ENCODE assay signal across 19 cellular contexts in the genomic region with DNA sequence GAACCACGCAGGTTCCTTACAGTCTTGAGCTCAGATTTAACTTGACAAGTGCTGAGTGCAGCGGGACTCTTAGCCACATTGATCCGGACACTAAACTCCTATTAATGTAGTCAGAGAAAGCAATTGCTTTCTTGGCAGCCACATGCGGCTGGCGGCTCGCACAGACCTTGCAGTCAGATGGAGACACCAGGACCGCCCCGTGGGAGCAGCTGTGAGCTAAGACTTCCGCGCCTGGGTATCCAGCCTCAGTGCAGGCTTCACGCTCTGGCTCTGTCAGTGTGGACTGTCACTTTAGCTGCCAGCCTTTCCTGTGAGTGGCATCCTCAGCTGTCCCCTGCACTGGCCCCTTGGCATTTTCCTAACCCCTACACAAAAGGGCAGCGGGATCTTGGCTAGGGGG.
DNase-seq lines count a peak whose midpoint lies in the region; ATAC-seq and TF ChIP-seq lines count a peak whose summit lies in the region.
"Had no signal": no experiment of that assay in that cellular context is flagged by ENCODE, and none has a peak within 500 bp of the region (broad histone marks: within the 10 kb centered on the region; RNA-seq: fewer than 3 reads in every experiment).

No MANE protein-coding gene starts in this region.

- H3K79me1 ChIP-seq in neuronal stem cell (ENCODE audit: low read depth, low read length) = no peaks in the 10 kb centered on the region

- no peak overlapping the region for H2AFZ ChIP-seq in neuronal stem cell (ENCODE audit: low read length)

- peak overlapping the region; percentile 40 for H2AK5ac ChIP-seq in neuronal stem cell (ENCODE audit: low read depth, low read length)

- H3K4ac ChIP-seq in neuronal stem cell (ENCODE audit: low read length) = no peak overlapping the region

- H3K9ac ChIP-seq in BLaER1 treated with 17β-estradiol and CSF1 and Interleukin-3, amounts not matched to agents 10 nM and 100 nM = no peak overlapping the region
- no peak overlapping the region for H3K9ac ChIP-seq in neuronal stem cell (ENCODE audit: low read depth, low read length, poor library complexity)

- TF ChIP-seq POLR2A in erythroblast (IDR thresholded peaks at IDR 0.05; ENCODE audit: low read length) = no peak

- peak overlapping the region in 8 of 11 experiments; percentile 5 to 62 (median 44); a peak in 13 of 22 replicates for H3K4me2 ChIP-seq in BLaER1 treated with 17β-estradiol and CSF1 and Interleukin-3, amounts not matched to agents 10 nM and 100 nM
- no peak overlapping the region for H3K4me2 ChIP-seq in neuronal stem cell (ENCODE audit: insufficient read depth, low read length, poor library complexity, severe bottlenecking)

- no peak for ATAC-seq in GM18858 (IDR thresholded peaks at IDR 0.05; ENCODE audit: unreplicated experiment)
- ATAC-seq in HG02623 (IDR thresholded peaks at IDR 0.05; ENCODE audit: unreplicated experiment) = no peak

- H3K4me1 ChIP-seq in BLaER1 treated with 17β-estradiol and CSF1 and Interleukin-3, amounts not matched to agents 10 nM and 100 nM = peaks cover 0 to 24% (median 13%) of the 10 kb centered on the region in 10 experiments; a peak in 14 of 20 replicates
- peaks cover 0 to 2% of the 10 kb centered on the region in 2 donors for H3K4me1 ChIP-seq in neuronal stem cell (ENCODE audit: control insufficient read depth in 2 of 2, insufficient read depth in 1 of 2, low read depth in 1 of 2, low read length in 2 of 2)
- H3K4me1 ChIP-seq: breast epithelium, prostate gland, SJSA1, suprapubic skin had no signal

- no peak overlapping the region for H3K18ac ChIP-seq in neuronal stem cell (ENCODE audit: low read length)

- H2BK5ac ChIP-seq in neuronal stem cell (ENCODE audit: low read length) = no peak overlapping the region

- H4K91ac ChIP-seq in neuronal stem cell (ENCODE audit: low read depth, low read length, poor library complexity) = no peak overlapping the region

- no peak overlapping the region for H3K23ac ChIP-seq in neuronal stem cell (ENCODE audit: low read depth, low read length, poor library complexity)

- H3K27ac ChIP-seq in BLaER1 treated with 17β-estradiol and CSF1 and Interleukin-3, amounts not matched to agents 10 nM and 100 nM = no peak overlapping the region
- H3K27ac ChIP-seq in neuronal stem cell (replicated peaks; ENCODE audit: low read length) = no peak overlapping the region
- H3K27ac ChIP-seq: breast epithelium, prostate gland, SJSA1, suprapubic skin had no signal

- H3K36me3 ChIP-seq in BLaER1 treated with 17β-estradiol and CSF1 and Interleukin-3, amounts not matched to agents 10 nM and 100 nM = no peaks in the 10 kb centered on the region
- no peaks in the 10 kb centered on the region for H3K36me3 ChIP-seq in MG63
- no peaks in the 10 kb centered on the region for H3K36me3 ChIP-seq in neuronal stem cell (replicated peaks in 1 of 2; ENCODE audit: control insufficient read depth in 2 of 2, insufficient read depth in 2 of 2, low read length in 2 of 2)
- H3K36me3 ChIP-seq: breast epithelium, prostate gland, SJSA1, suprapubic skin had no signal

- H2BK15ac ChIP-seq in neuronal stem cell (ENCODE audit: low read length) = no peak overlapping the region

- H3K4me3 ChIP-seq in BLaER1 treated with 17β-estradiol and CSF1 and Interleukin-3, amounts not matched to agents 10 nM and 100 nM = no peak overlapping the region
- H3K4me3 ChIP-seq in MG63 (no peak overlapping the region), neuronal stem cell (ENCODE audit: low read length in 2 of 2) (no peak overlapping the region)
- H3K4me3 ChIP-seq: breast epithelium, prostate gland, SJSA1, suprapubic skin had no signal

- H4K8ac ChIP-seq in neuronal stem cell (ENCODE audit: low read depth, low read length) = no peak overlapping the region

- DNase-seq in MG63 (peak; percentile 4), cerebellar cortex (ENCODE audit: low spot score) (peak; percentile 37), neuronal stem cell (ENCODE audit: low spot score) (no peak), erythroblast (lab: John Stamatoyannopoulos, UW) (no peak)
- DNase-seq: activated CD4-positive, CD25-positive, alpha-beta regulatory T cell; activated naive CD4-positive, alpha-beta T cell treated with anti-CD3 and anti-CD28 coated beads, Interleukin-2, amount 10 ng/mL, durations not matched to agents 7 days and 5 days; amniotic stem cell; CD4-positive, alpha-beta T cell; effector memory CD4-positive, alpha-beta T cell; NCI-H2081; stimulated activated CD4-positive, alpha-beta T cell treated with anti-CD3 and anti-CD28 coated beads, Interleukin-15, amount 100 ng/mL, for 24 hours; stimulated activated naive CD4-positive, alpha-beta T cell had no signal

- H3K27me3 ChIP-seq in BLaER1 treated with 17β-estradiol and CSF1 and Interleukin-3, amounts not matched to agents 10 nM and 100 nM = no peaks in the 10 kb centered on the region; a peak in 1 of 22 replicates
- H3K27me3 ChIP-seq in MG63 = no peaks in the 10 kb centered on the region
- no peaks in the 10 kb centered on the region for H3K27me3 ChIP-seq in neuronal stem cell (ENCODE audit: control insufficient read depth in 3 of 3, insufficient read depth in 3 of 3, low read depth in 1 of 3, low read length in 3 of 3)
- H3K27me3 ChIP-seq: SJSA1 had no signal

- WGBS in neuronal stem cell (ENCODE audit: extremely low coverage in 2 of 2, insufficient read length in 2 of 2, insufficient replicate concordance in 1 of 2), 2 donors = no CpG with 5 or more reads among the region's 12 CpGs

- H2BK12ac ChIP-seq in neuronal stem cell (ENCODE audit: low read length) = no peak overlapping the region

- no peaks in the 10 kb centered on the region for H3K9me3 ChIP-seq in BLaER1 treated with 17β-estradiol and CSF1 and Interleukin-3, amounts not matched to agents 10 nM and 100 nM (replicated peaks in 1 of 11)
- H3K9me3 ChIP-seq in MG63 = no peaks in the 10 kb centered on the region
- H3K9me3 ChIP-seq in neuronal stem cell (replicated peaks in 1 of 2; ENCODE audit: control insufficient read depth in 2 of 2, insufficient read depth in 1 of 2, low read depth in 1 of 2, low read length in 2 of 2) = no peaks in the 10 kb centered on the region
- H3K9me3 ChIP-seq: breast epithelium, prostate gland, SJSA1, suprapubic skin had no signal

- no peak overlapping the region for H2BK120ac ChIP-seq in neuronal stem cell (ENCODE audit: low read depth, low read length)

- H4K20me1 ChIP-seq in BLaER1 treated with 17β-estradiol and CSF1 and Interleukin-3, amounts not matched to agents 10 nM and 100 nM = no peaks in the 10 kb centered on the region

- H3K14ac ChIP-seq in neuronal stem cell (ENCODE audit: low read length) = no peak overlapping the region

Comparison
In these comparisons a context has a peak if more than half of its experiments do, and no peak if none do; other contexts are left out.
1. DNase-seq: peak in MG63 (single experiment) and cerebellar cortex (single experiment); none in neuronal stem cell (single experiment) and erythroblast (0 of 2).